In the genomic region with DNA sequence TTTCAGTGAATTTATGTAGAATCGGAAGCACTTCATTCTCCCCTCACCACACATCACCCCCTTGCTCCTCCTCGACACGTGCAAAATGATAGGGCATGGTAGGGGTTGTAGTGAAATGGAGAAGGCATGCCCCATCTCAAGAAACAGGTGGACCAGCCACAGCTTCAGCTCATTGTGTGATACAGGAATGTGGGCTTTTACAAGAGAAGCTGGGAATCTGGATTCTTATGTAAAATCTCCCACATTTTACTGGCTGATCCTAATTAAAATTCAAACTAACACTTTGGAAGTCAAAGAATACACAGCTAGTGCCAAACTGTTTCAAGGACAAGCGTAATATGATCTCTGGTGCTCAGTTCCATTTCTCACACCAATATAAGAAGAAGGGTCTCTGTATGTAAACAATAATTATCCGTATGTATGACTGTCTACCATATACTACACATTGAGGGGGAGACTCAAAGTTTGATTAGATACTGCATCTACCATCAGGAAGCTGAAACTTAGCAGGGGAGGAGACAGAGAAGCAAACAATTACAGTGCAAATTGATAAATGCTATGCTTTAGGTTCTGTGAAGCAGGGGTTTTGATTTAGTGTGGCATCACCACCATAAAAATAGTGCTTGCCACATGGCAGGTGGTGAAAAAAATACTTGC, we compare ENCODE assay signal across 10 cellular contexts. TPM values are rescaled to one million over a fixed set of nuclear protein-coding genes. Genes with fewer than 3 reads are reported as not detected.
A peak's percentile ranks its signal among the peaks of the same experiment; 100 is the strongest.
DNase-seq lines count a peak whose midpoint lies in the region; ATAC-seq, FAIRE-seq and TF ChIP-seq lines count a peak whose summit lies in the region.
"Had no signal": no experiment of that assay in that cellular context is flagged by ENCODE, and none has a peak within 500 bp of the region (broad histone marks: within the 10 kb centered on the region; RNA-seq: fewer than 3 reads in every experiment).

No MANE protein-coding gene starts in this region.

- peak overlapping the region; percentile 76 for H3K4me2 ChIP-seq in A549

- TF ChIP-seq EP300 in A549 (IDR thresholded peaks at IDR 0.05) = no peak

- peak overlapping the region; percentile 33 for H3K4me3 Mint-ChIP-seq in dendritic cell treated with granulocyte-macrophage colony-stimulating factor and Interleukin-4, amounts not matched to agents 40 ng/mL and 50 ng/mL, for 4 days

- peaks cover 9% of the 10 kb centered on the region for H3K4me1 Mint-ChIP-seq in dendritic cell treated with granulocyte-macrophage colony-stimulating factor and Interleukin-4, amounts not matched to agents 40 ng/mL and 50 ng/mL, for 4 days (ENCODE audit: low read depth)

- H3K27ac ChIP-seq in A549 = peak overlapping the region in 1 of 2 experiments; percentile 69; a peak in 4 of 6 replicates
- no peak overlapping the region for H3K27ac ChIP-seq in colonic mucosa

- ATAC-seq in A549 (no peak), GM19467 (IDR thresholded peaks at IDR 0.05; ENCODE audit: unreplicated experiment) (peak; percentile 18), HG03442 (IDR thresholded peaks at IDR 0.05; ENCODE audit: unreplicated experiment) (peak; percentile 1)
- ATAC-seq in activated CD4-positive, CD25-positive, alpha-beta regulatory T cell treated with anti-CD3 and anti-CD28 coated beads, Interleukin-2, amount 50 U/mL, for 24 hours = no peak

- no peaks in the 10 kb centered on the region for H3K27me3 ChIP-seq in colonic mucosa

- H3K9me3 ChIP-seq in A549 = no peaks in the 10 kb centered on the region
- H3K9me3 ChIP-seq in colonic mucosa = no peaks in the 10 kb centered on the region

- intact Hi-C loops in dendritic cell treated with granulocyte-macrophage colony-stimulating factor and Interleukin-4, amounts not matched to agents 40 ng/mL and 50 ng/mL, for 4 days (cut with micrococcal nuclease) = no loop called here
- intact Hi-C loops in posterior vena cava (cut with DNase I) = no loop called here
- intact Hi-C loops in colonic mucosa (cut with DNase I) = no loop called here

- CTCF ChIA-PET in A549 (lab: Yijun Ruan, JAX) = interaction anchor here (1.4 to 2.7 kb wide), 2 partner anchors 21 to 33 kb away, joined by 4 to 12 read pairs; no protein-coding TSS in a partner anchor

- no peaks in the 10 kb centered on the region for H3K36me3 ChIP-seq in colonic mucosa

- H3K36me3 Mint-ChIP-seq in dendritic cell treated with granulocyte-macrophage colony-stimulating factor and Interleukin-4, amounts not matched to agents 40 ng/mL and 50 ng/mL, for 4 days (ENCODE audit: low read depth) = no peaks in the 10 kb centered on the region

- H3K9me3 Mint-ChIP-seq in dendritic cell treated with granulocyte-macrophage colony-stimulating factor and Interleukin-4, amounts not matched to agents 40 ng/mL and 50 ng/mL, for 4 days = no peaks in the 10 kb centered on the region

- no peak for FAIRE-seq in A549 (lab: Jason Lieb, UNC)

- H3K27me3 Mint-ChIP-seq in dendritic cell treated with granulocyte-macrophage colony-stimulating factor and Interleukin-4, amounts not matched to agents 40 ng/mL and 50 ng/mL, for 4 days = peaks cover 5% of the 10 kb centered on the region

- POLR2A ChIA-PET in A549 (lab: Yijun Ruan, JAX) = interaction anchor here (1.6 kb wide), 1 partner anchor 36 kb away, joined by 6 read pairs; a partner anchor contains a TSS

- H3K9ac ChIP-seq in colonic mucosa (ENCODE audit: low read depth in 2 of 2, low read length in 2 of 2) = no peak overlapping the region

- TF ChIP-seq RAD21 in A549 (conservative IDR thresholded peaks at IDR 0.05 in 1 of 2, IDR thresholded peaks at IDR 0.05 in 1 of 2) = no peak

- 85% methylated on average over 5 of the region's 5 CpGs for WGBS in A549 (ENCODE audit: missing lambda C conversion rate)

- no peak for TF ChIP-seq POLR2A in A549 (IDR thresholded peaks at IDR 0.05; ENCODE audit: low read length)

- H3K4me3 ChIP-seq in A549 (no peak overlapping the region), colonic mucosa (no peak overlapping the region)

- H3K27ac Mint-ChIP-seq in dendritic cell treated with granulocyte-macrophage colony-stimulating factor and Interleukin-4, amounts not matched to agents 40 ng/mL and 50 ng/mL, for 4 days = no peak overlapping the region

- DNase-seq in A549 (ENCODE audit: low read depth in 1 of 2, low spot score in 1 of 2) (no peak), NCI-H2227 treated with DMSO at 0.1 percent for 48 hours (lab: John Stamatoyannopoulos, UW) (no peak), posterior vena cava (ENCODE audit: low spot score) (no peak), colonic mucosa (no peak)
- DNase-seq: GF-D8 had no signal

- H3K4me1 ChIP-seq in A549 (peaks cover 44% of the 10 kb centered on the region), colonic mucosa (no peaks in the 10 kb centered on the region)

- TF ChIP-seq CTCF in A549 (IDR thresholded peaks at IDR 0.05) (no peak), colonic mucosa (IDR thresholded peaks at IDR 0.05) (no peak)

TF ChIP-seq in A549, 52 proteins besides CTCF, POLR2A, EP300 and RAD21:
- no peak for TF ChIP-seq RNF2 (IDR thresholded peaks at IDR 0.05; ENCODE audit: borderline replicate concordance, low read depth)
- TF ChIP-seq JUN (IDR thresholded peaks at IDR 0.05) = no peak
- TF ChIP-seq, protein P1, sequence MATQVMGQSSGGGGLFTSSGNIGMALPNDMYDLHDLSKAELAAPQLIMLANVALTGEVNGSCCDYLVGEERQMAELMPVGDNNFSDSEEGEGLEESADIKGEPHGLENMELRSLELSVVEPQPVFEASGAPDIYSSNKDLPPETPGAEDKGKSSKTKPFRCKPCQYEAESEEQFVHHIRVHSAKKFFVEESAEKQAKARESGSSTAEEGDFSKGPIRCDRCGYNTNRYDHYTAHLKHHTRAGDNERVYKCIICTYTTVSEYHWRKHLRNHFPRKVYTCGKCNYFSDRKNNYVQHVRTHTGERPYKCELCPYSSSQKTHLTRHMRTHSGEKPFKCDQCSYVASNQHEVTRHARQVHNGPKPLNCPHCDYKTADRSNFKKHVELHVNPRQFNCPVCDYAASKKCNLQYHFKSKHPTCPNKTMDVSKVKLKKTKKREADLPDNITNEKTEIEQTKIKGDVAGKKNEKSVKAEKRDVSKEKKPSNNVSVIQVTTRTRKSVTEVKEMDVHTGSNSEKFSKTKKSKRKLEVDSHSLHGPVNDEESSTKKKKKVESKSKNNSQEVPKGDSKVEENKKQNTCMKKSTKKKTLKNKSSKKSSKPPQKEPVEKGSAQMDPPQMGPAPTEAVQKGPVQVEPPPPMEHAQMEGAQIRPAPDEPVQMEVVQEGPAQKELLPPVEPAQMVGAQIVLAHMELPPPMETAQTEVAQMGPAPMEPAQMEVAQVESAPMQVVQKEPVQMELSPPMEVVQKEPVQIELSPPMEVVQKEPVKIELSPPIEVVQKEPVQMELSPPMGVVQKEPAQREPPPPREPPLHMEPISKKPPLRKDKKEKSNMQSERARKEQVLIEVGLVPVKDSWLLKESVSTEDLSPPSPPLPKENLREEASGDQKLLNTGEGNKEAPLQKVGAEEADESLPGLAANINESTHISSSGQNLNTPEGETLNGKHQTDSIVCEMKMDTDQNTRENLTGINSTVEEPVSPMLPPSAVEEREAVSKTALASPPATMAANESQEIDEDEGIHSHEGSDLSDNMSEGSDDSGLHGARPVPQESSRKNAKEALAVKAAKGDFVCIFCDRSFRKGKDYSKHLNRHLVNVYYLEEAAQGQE (IDR thresholded peaks at IDR 0.05) = no peak
- TF ChIP-seq NFE2L2 (conservative IDR thresholded peaks at IDR 0.05; ENCODE audit: low read length) = no peak
- no peak for TF ChIP-seq POLR2AphosphoS2 (conservative IDR thresholded peaks at IDR 0.05; ENCODE audit: low read length)
- no peak for TF ChIP-seq ESRRA (IDR thresholded peaks at IDR 0.05; ENCODE audit: borderline replicate concordance, low read length)
- TF ChIP-seq KDM5A (IDR thresholded peaks at IDR 0.05) = no peak

RNA-seq across cellular contexts. Expression of a gene that starts 24.3 kb away (rescaled TPM):
- polyA plus RNA-seq in A549 (2011; rRNA removed) = 10.9 and 11.8 TPM in 2 replicates
- 1.6 and 1.9 TPM in 2 replicates for polyA plus RNA-seq in A549 (2012; cell fraction: cytosol; rRNA removed)
- polyA plus RNA-seq in A549 (2012; cell fraction: nucleus; rRNA removed) = 2.1 and 4.3 TPM in 2 replicates
- 2.7 to 3.0 TPM (median 2.9 TPM) in 3 replicates for polyA plus RNA-seq in A549 (2017; fragmentation: RNase III; extraction: RNeasy Plus Mini Kit Qiagen cat#74134 plus additional on column Dnase treatment)
- polyA minus RNA-seq in A549 (2011; rRNA and poly(A)+ RNA removed) = 2.7 and 3.3 TPM in 2 replicates
- 1 to 10 TPM; 2.4 to 3.0 TPM for total RNA-seq in posterior vena cava
- 1 to 10 TPM; 1.6 to 2.7 TPM for total RNA-seq in colonic mucosa
- total RNA-seq: lung microvascular endothelial cell had no signal

Comparison
In these comparisons a context has a peak if more than half of its experiments do, and no peak if none do; other contexts are left out.
1. ATAC-seq: peak in GM19467 (single experiment) and HG03442 (single experiment); none in A549 (0 of 2) and activated CD4-positive, CD25-positive, alpha-beta regulatory T cell treated with anti-CD3 and anti-CD28 coated beads, Interleukin-2, amount 50 U/mL, for 24 hours (0 of 2).